1 cellular context compared by ENCODE assay signal in the genomic region with DNA sequence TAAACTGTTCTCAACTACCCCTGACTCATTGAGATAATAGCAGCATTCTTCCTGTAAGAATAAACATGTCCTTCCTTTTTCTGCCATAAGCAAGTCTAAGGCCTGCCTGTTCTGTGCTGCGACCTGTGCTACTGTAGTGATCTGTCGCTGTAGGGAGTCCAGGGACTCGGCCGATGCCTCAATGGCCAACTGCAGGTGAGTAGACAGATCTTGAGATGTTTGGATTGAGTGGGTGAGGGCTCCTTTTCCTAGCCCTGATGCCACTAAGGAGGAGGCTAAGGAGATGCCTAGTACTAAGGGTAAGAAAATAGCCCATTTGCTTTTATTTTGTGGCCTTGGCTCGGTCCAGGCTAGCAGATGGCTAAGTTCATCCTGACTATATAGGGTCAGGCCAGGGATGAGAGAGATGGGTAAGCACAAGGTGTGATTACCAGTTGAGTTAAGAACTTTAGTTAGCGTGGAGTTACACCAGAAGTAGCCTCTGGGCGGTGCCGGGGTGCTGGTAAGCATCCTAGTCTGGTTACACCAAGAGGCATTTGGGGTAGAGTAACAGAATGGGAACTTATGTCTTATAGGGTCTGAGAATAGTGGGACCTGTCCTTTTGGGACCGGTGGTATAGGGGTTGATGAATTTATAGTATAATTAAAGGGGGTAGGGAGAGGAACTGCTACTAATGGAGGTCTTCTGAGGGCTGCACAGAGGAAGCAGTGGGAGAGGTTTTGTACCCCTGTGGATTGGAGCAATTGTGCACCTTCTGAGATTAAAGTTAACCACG.
TF ChIP-seq lines count a peak whose summit lies in the region.
"Not testable (repeated sequence)": the region's sequence is repeated elsewhere in the genome, so short reads cannot be mapped to it uniquely, and the experiment has no call there.

No MANE protein-coding gene starts in this region.

TF ChIP-seq in K562, 482 proteins besides CTCF, POLR2A, EP300 and RAD21 (continued from another document):
- TF ChIP-seq, protein P1, sequence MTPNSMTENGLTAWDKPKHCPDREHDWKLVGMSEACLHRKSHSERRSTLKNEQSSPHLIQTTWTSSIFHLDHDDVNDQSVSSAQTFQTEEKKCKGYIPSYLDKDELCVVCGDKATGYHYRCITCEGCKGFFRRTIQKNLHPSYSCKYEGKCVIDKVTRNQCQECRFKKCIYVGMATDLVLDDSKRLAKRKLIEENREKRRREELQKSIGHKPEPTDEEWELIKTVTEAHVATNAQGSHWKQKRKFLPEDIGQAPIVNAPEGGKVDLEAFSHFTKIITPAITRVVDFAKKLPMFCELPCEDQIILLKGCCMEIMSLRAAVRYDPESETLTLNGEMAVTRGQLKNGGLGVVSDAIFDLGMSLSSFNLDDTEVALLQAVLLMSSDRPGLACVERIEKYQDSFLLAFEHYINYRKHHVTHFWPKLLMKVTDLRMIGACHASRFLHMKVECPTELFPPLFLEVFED (CRISPR knock-in tag; conservative IDR thresholded peaks at IDR 0.05): 0 out of 2 replicates have a peak, but pooled peaks have one; percentile 81
- TF ChIP-seq OTX1 (CRISPR knock-in tag; IDR thresholded peaks at IDR 0.05) (peak; percentile 36; the same call in 1 of the 2 replicates), CBX1 (IDR thresholded peaks at IDR 0.05; ENCODE audit: low read depth) (peak; percentile 21; the same call in 1 of the 2 replicates), POLR2AphosphoS5 (IDR thresholded peaks at IDR 0.05; ENCODE audit: control insufficient read depth, insufficient read depth, low read depth, low read length) (peak; percentile 66), POLR2AphosphoS2 (IDR thresholded peaks at IDR 0.05; ENCODE audit: low read length) (peak; percentile 47), CREB1 (IDR thresholded peaks at IDR 0.05) (0 out of 2 replicates have a peak, but pooled peaks have one; percentile 9), CHD2 (IDR thresholded peaks at IDR 0.05; ENCODE audit: low read depth, low read length) (0 out of 2 replicates have a peak, but pooled peaks have one; percentile 33), SMAD1 (IDR thresholded peaks at IDR 0.05; ENCODE audit: low read depth, low read length, partially characterized antibody) (peak; percentile 69), SUPT5H (IDR thresholded peaks at IDR 0.05) (peak; percentile 59; the same call in 1 of the 2 replicates), ZNF584 (CRISPR knock-in tag; IDR thresholded peaks at IDR 0.05; ENCODE audit: low read depth) (0 out of 2 replicates have a peak, but pooled peaks have one; percentile 29), STAT5A (IDR thresholded peaks at IDR 0.05; ENCODE audit: borderline replicate concordance, low read length) (0 out of 2 replicates have a peak, but pooled peaks have one; percentile 5), PML (IDR thresholded peaks at IDR 0.05; ENCODE audit: low read length) (peak; percentile 55; the same call in 1 of the 2 replicates), ERF (CRISPR knock-in tag; IDR thresholded peaks at IDR 0.05) (0 out of 2 replicates have a peak, but pooled peaks have one; percentile 31), CBX3 (IDR thresholded peaks at IDR 0.05; ENCODE audit: borderline replicate concordance in 1 of 2, low read length in 2 of 2) (peak in 1 of 2 experiments; percentile 64; a peak in 1 of 3 replicates), RHOXF2B (CRISPR knock-in tag; conservative IDR thresholded peaks at IDR 0.05) (peak; percentile 73; the same call in 1 of the 2 replicates), MYNN (IDR thresholded peaks at IDR 0.05) (peak; percentile 59; the same call in 1 of the 2 replicates), TCF3 (CRISPR knock-in tag; IDR thresholded peaks at IDR 0.05) (peak; percentile 8; the same call in 1 of the 2 replicates), POLR2B (IDR thresholded peaks at IDR 0.05; ENCODE audit: low read depth, partially characterized antibody) (peak; percentile 72)
- TF ChIP-seq, protein P2, sequence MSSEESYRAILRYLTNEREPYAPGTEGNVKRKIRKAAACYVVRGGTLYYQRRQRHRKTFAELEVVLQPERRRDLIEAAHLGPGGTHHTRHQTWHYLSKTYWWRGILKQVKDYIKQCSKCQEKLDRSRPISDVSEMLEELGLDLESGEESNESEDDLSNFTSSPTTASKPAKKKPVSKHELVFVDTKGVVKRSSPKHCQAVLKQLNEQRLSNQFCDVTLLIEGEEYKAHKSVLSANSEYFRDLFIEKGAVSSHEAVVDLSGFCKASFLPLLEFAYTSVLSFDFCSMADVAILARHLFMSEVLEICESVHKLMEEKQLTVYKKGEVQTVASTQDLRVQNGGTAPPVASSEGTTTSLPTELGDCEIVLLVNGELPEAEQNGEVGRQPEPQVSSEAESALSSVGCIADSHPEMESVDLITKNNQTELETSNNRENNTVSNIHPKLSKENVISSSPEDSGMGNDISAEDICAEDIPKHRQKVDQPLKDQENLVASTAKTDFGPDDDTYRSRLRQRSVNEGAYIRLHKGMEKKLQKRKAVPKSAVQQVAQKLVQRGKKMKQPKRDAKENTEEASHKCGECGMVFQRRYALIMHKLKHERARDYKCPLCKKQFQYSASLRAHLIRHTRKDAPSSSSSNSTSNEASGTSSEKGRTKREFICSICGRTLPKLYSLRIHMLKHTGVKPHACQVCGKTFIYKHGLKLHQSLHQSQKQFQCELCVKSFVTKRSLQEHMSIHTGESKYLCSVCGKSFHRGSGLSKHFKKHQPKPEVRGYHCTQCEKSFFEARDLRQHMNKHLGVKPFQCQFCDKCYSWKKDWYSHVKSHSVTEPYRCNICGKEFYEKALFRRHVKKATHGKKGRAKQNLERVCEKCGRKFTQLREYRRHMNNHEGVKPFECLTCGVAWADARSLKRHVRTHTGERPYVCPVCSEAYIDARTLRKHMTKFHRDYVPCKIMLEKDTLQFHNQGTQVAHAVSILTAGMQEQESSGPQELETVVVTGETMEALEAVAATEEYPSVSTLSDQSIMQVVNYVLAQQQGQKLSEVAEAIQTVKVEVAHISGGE (CRISPR knock-in tag; IDR thresholded peaks at IDR 0.05): 0 out of 6 replicates have a peak, but pooled peaks of 1 of the 3 experiments have one; percentile 20
- TF ChIP-seq CREB1, MYNN (CRISPR knock-in tag; IDR thresholded peaks at IDR 0.05): not testable (repeated sequence)
- TF ChIP-seq, protein P3, sequence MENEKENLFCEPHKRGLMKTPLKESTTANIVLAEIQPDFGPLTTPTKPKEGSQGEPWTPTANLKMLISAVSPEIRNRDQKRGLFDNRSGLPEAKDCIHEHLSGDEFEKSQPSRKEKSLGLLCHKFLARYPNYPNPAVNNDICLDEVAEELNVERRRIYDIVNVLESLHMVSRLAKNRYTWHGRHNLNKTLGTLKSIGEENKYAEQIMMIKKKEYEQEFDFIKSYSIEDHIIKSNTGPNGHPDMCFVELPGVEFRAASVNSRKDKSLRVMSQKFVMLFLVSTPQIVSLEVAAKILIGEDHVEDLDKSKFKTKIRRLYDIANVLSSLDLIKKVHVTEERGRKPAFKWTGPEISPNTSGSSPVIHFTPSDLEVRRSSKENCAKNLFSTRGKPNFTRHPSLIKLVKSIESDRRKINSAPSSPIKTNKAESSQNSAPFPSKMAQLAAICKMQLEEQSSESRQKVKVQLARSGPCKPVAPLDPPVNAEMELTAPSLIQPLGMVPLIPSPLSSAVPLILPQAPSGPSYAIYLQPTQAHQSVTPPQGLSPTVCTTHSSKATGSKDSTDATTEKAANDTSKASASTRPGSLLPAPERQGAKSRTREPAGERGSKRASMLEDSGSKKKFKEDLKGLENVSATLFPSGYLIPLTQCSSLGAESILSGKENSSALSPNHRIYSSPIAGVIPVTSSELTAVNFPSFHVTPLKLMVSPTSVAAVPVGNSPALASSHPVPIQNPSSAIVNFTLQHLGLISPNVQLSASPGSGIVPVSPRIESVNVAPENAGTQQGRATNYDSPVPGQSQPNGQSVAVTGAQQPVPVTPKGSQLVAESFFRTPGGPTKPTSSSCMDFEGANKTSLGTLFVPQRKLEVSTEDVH (IDR thresholded peaks at IDR 0.05; ENCODE audit: low read depth, partially characterized antibody): peak; percentile 17
